In the genomic region with DNA sequence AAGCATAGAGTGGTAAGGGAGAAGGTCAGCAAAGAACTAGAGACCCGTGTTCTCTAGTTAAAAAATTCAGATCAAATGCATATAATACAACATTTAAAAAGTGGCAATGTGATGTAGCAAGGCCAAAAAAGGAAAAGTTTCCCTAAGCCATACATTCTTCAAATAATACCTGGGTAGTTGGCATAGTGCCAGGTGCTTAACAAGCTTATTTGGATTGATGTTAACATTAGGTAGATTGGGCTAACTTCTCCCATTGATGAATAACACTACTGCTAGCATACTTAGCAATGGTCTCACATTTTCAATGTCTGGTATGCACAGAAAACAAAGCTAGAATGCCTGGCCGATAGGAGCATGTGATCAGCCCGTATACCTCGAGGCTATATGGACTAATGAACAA, we compare ENCODE assay signal across 18 cellular contexts.
"Had no signal": no experiment of that assay in that cellular context is flagged by ENCODE, and none has a peak within 500 bp of the region (broad histone marks: within the 10 kb centered on the region; RNA-seq: fewer than 3 reads in every experiment).

No MANE protein-coding gene starts in this region.

- H3K4me1 Mint-ChIP-seq: natural killer cell, neural crest cell had no signal

- DNase-seq: cortex of kidney; dorsolateral prefrontal cortex; effector memory CD4-positive, alpha-beta T cell; gastrocnemius medialis; heart right ventricle; hypothalamus; natural killer cell; right cardiac atrium; stimulated activated CD4-positive, alpha-beta T cell treated with anti-CD3 and anti-CD28 coated beads, Interleukin-2, amount 100 ng/mL, for 48 hours; stimulated activated naive CD4-positive, alpha-beta T cell treated with Interleukin-2 at 50 U/mL for 16 hours had no signal

- H3K36me3 ChIP-seq: gastrocnemius medialis, heart right ventricle had no signal

- H3K4me3 ChIP-seq: dorsolateral prefrontal cortex, gastrocnemius medialis, heart right ventricle, smooth muscle cell had no signal

- H3K27ac ChIP-seq: dorsolateral prefrontal cortex, gastrocnemius medialis, heart right ventricle had no signal

- H3K4me1 ChIP-seq: gastrocnemius medialis, heart right ventricle had no signal

- H3K36me3 Mint-ChIP-seq: natural killer cell had no signal

- ATAC-seq: esophagus mucosa, gastrocnemius medialis, heart right ventricle, left lobe of liver, natural killer cell, right cardiac atrium had no signal

- H3K4me3 Mint-ChIP-seq: natural killer cell, neural crest cell, type B pancreatic cell had no signal

- H3K4me2 ChIP-seq: smooth muscle cell had no signal

- H3K27me3 ChIP-seq: dorsolateral prefrontal cortex, gastrocnemius medialis, heart right ventricle had no signal

- FAIRE-seq: endometrium, islet of Langerhans, urothelium cell line had no signal

- H3K9me3 ChIP-seq: gastrocnemius medialis had no signal

- H3K27ac Mint-ChIP-seq: natural killer cell, type B pancreatic cell had no signal
